ENCODE assay signal across 38 cellular contexts in genomic region chr5:35324201-35324600, GRCh38.
"Had no signal": no experiment of that assay in that cellular context is flagged by ENCODE, and none has a peak within 500 bp of the region (broad histone marks: within the 10 kb centered on the region; RNA-seq: fewer than 3 reads in every experiment).

No MANE protein-coding gene starts in this region.

- H3K4me1 ChIP-seq: ascending aorta, body of pancreas, breast epithelium had no signal

- ATAC-seq: activated naive CD4-positive, alpha-beta T cell treated with anti-CD3 and anti-CD28 coated beads, Interleukin-2, amount 50 U/mL, for 72 hours; activated naive CD8-positive, alpha-beta T cell treated with anti-CD3 and anti-CD28 coated beads, Interleukin-2, amount 50 U/mL, for 24 hours; activated T-cell treated with anti-CD3 and anti-CD28 coated beads, Interleukin-2, amount 50 U/mL, for 4 hours; activated T-cell treated with anti-CD3 and anti-CD28 coated beads, Interleukin-2, amount 50 U/mL, for 72 hours; activated T-helper 17 cell treated with anti-CD3 and anti-CD28 coated beads, Interleukin-2, amount 50 U/mL, for 72 hours; body of pancreas had no signal

- H3K27ac ChIP-seq: adrenal gland, ascending aorta, body of pancreas, brain microvascular endothelial cell, breast epithelium, cardiac muscle cell had no signal

- H3K4me3 Mint-ChIP-seq: activated naive CD4-positive, alpha-beta T cell treated with anti-CD3 and anti-CD28 coated beads for 36 hours; activated naive CD4-positive, alpha-beta T cell treated with anti-CD3 and anti-CD28 coated beads, Interleukin-2, amount 10 ng/mL, durations not matched to agents 7 days and 5 days; activated naive CD4-positive, alpha-beta T cell treated with anti-CD3 and anti-CD28 coated beads, Interleukin-2, amount 50 U/mL, for 24 hours; activated naive CD8-positive, alpha-beta T cell; activated naive CD8-positive, alpha-beta T cell treated with anti-CD3 and anti-CD28 coated beads for 36 hours; activated naive CD8-positive, alpha-beta T cell treated with anti-CD3 and anti-CD28 coated beads, Interleukin-2, amount 10 ng/mL, durations not matched to agents 7 days and 5 days; activated naive CD8-positive, alpha-beta T cell treated with anti-CD3 and anti-CD28 coated beads, Interleukin-2, amount 50 U/mL, for 24 hours; activated T-cell treated with anti-CD3 and anti-CD28 coated beads, Interleukin-2, amount 50 U/mL, for 24 hours; activated T-cell treated with anti-CD3 and anti-CD28 coated beads, Interleukin-2, amount 50 U/mL, for 4 hours; activated T-cell treated with anti-CD3 and anti-CD28 coated beads, Interleukin-2, amount 50 U/mL, for 72 hours; activated T-helper 1 cell treated with anti-CD3 and anti-CD28 coated beads, Interleukin-12 subunit alpha, Interleukin-12 subunit beta, Interleukin-2, Interleukin-4 antibody, amounts not matched to agents 30 ng/mL and 10 ng/mL and 1 ng/mL, durations not matched to agents 14 hours and 24 hours and 36 hours; activated T-helper 17 cell treated with anti-CD3 and anti-CD28 coated beads, Interleukin-2, amount 50 U/mL, for 72 hours; brain; central memory CD8-positive, alpha-beta T cell had no signal

- H3K9me3 Mint-ChIP-seq: activated naive CD4-positive, alpha-beta T cell treated with anti-CD3 and anti-CD28 coated beads for 36 hours; activated naive CD4-positive, alpha-beta T cell treated with anti-CD3 and anti-CD28 coated beads, Interleukin-2, amount 50 U/mL, for 24 hours; activated T-cell treated with anti-CD3 and anti-CD28 coated beads, Interleukin-2, amount 50 U/mL, for 24 hours; activated T-cell treated with anti-CD3 and anti-CD28 coated beads, Interleukin-2, amount 50 U/mL, for 4 hours; activated T-helper 1 cell treated with anti-CD3 and anti-CD28 coated beads, Interleukin-12 subunit alpha, Interleukin-12 subunit beta, Interleukin-2, Interleukin-4 antibody, amounts not matched to agents 30 ng/mL and 10 ng/mL and 1 ng/mL, durations not matched to agents 14 hours and 24 hours and 36 hours; activated T-helper 17 cell treated with anti-CD3 and anti-CD28 coated beads, Interleukin-2, amount 50 U/mL, for 72 hours; activated T-helper 2 cell treated with anti-CD3 and anti-CD28 coated beads, Interferon-gamma antibody, Interleukin-2, Interleukin-4, amounts not matched to agents 10 μg/mL and 5 μg/mL and 100 μg/mL, durations not matched to agents 14 hours and 24 hours and 36 hours; central memory CD8-positive, alpha-beta T cell had no signal

- H3K4me1 Mint-ChIP-seq: activated naive CD4-positive, alpha-beta T cell treated with anti-CD3 and anti-CD28 coated beads, Interleukin-2, amount 10 ng/mL, durations not matched to agents 7 days and 5 days; activated naive CD4-positive, alpha-beta T cell treated with anti-CD3 and anti-CD28 coated beads, Interleukin-2, amount 50 U/mL, for 24 hours; activated T-helper 17 cell treated with anti-CD3 and anti-CD28 coated beads, Interleukin-2, amount 50 U/mL, for 72 hours; central memory CD8-positive, alpha-beta T cell had no signal

- H3K9me3 ChIP-seq: adrenal gland, ascending aorta, body of pancreas, breast epithelium had no signal

- H3K36me3 ChIP-seq: adrenal gland, ascending aorta, brain microvascular endothelial cell, breast epithelium, cardiac muscle cell had no signal

- H3K36me3 Mint-ChIP-seq: activated naive CD4-positive, alpha-beta T cell treated with anti-CD3 and anti-CD28 coated beads, Interleukin-2, amount 10 ng/mL, durations not matched to agents 7 days and 5 days; activated naive CD4-positive, alpha-beta T cell treated with anti-CD3 and anti-CD28 coated beads, Interleukin-2, amount 50 U/mL, for 24 hours; activated naive CD8-positive, alpha-beta T cell; activated naive CD8-positive, alpha-beta T cell treated with anti-CD3 and anti-CD28 coated beads for 36 hours; activated naive CD8-positive, alpha-beta T cell treated with anti-CD3 and anti-CD28 coated beads, Interleukin-2, amount 10 ng/mL, durations not matched to agents 7 days and 5 days; brain had no signal

- H3K27me3 Mint-ChIP-seq: activated naive CD4-positive, alpha-beta T cell treated with anti-CD3 and anti-CD28 coated beads, Interleukin-2, amount 10 ng/mL, durations not matched to agents 7 days and 5 days had no signal

- H3K27me3 ChIP-seq: adrenal gland, ascending aorta, body of pancreas, brain microvascular endothelial cell, breast epithelium had no signal

- H3K4me3 ChIP-seq: adrenal gland, ascending aorta, body of pancreas, breast epithelium, cardiac muscle cell had no signal

- FAIRE-seq: astrocyte had no signal

- DNase-seq: activated effector memory CD4-positive, alpha-beta T cell treated with anti-CD3 and anti-CD28 coated beads, Interleukin-2, amount 50 U/mL, for 16 hours; activated effector memory CD4-positive, alpha-beta T cell treated with Interleukin-2 at 50 U/mL for 16 hours; activated gamma-delta T cell; activated gamma-delta T cell treated with Interleukin-2 at 50 U/mL for 16 hours; activated naive CD4-positive, alpha-beta T cell; activated naive CD4-positive, alpha-beta T cell treated with anti-CD3 and anti-CD28 coated beads for 36 hours; activated naive CD4-positive, alpha-beta T cell treated with anti-CD3 and anti-CD28 coated beads, Interleukin-2, amount 10 ng/mL, durations not matched to agents 7 days and 5 days; activated naive CD4-positive, alpha-beta T cell treated with anti-CD3 and anti-CD28 coated beads, Interleukin-2, amount 50 U/mL, for 16 hours; activated naive CD4-positive, alpha-beta T cell treated with Interleukin-2 at 50 U/mL for 16 hours; activated naive CD8-positive, alpha-beta T cell treated with anti-CD3 and anti-CD28 coated beads for 36 hours; activated naive CD8-positive, alpha-beta T cell treated with anti-CD3 and anti-CD28 coated beads, Interleukin-2, amount 10 ng/mL, durations not matched to agents 7 days and 5 days; activated naive CD8-positive, alpha-beta T cell treated with anti-CD3 and anti-CD28 coated beads, Interleukin-2, amount 50 U/mL, for 24 hours; activated T-cell treated with anti-CD3 and anti-CD28 coated beads, Interleukin-2, amount 50 U/mL, for 1 hour; activated T-cell treated with anti-CD3 and anti-CD28 coated beads, Interleukin-2, amount 50 U/mL, for 24 hours; activated T-cell treated with anti-CD3 and anti-CD28 coated beads, Interleukin-2, amount 50 U/mL, for 4 hours; activated T-cell treated with anti-CD3 and anti-CD28 coated beads, Interleukin-2, amount 50 U/mL, for 48 hours; activated T-cell treated with anti-CD3 and anti-CD28 coated beads, Interleukin-2, amount 50 U/mL, for 72 hours; adrenal gland; amniotic stem cell; amygdala; aorta; body of pancreas; brain microvascular endothelial cell; caudate nucleus; central memory CD4-positive, alpha-beta T cell; cerebellar nuclear complex had no signal

- H3K27ac Mint-ChIP-seq: activated naive CD4-positive, alpha-beta T cell treated with anti-CD3 and anti-CD28 coated beads for 36 hours; activated naive CD4-positive, alpha-beta T cell treated with anti-CD3 and anti-CD28 coated beads, Interleukin-2, amount 10 ng/mL, durations not matched to agents 7 days and 5 days; activated naive CD4-positive, alpha-beta T cell treated with anti-CD3 and anti-CD28 coated beads, Interleukin-2, amount 50 U/mL, for 24 hours; activated naive CD4-positive, alpha-beta T cell treated with anti-CD3 and anti-CD28 coated beads, Interleukin-2, amount 50 U/mL, for 72 hours; activated naive CD8-positive, alpha-beta T cell; activated naive CD8-positive, alpha-beta T cell treated with anti-CD3 and anti-CD28 coated beads for 36 hours; activated naive CD8-positive, alpha-beta T cell treated with anti-CD3 and anti-CD28 coated beads, Interleukin-2, amount 10 ng/mL, durations not matched to agents 7 days and 5 days; activated naive CD8-positive, alpha-beta T cell treated with anti-CD3 and anti-CD28 coated beads, Interleukin-2, amount 50 U/mL, for 24 hours; activated T-cell treated with anti-CD3 and anti-CD28 coated beads, Interleukin-2, amount 50 U/mL, for 24 hours; activated T-cell treated with anti-CD3 and anti-CD28 coated beads, Interleukin-2, amount 50 U/mL, for 72 hours; activated T-helper 1 cell treated with anti-CD3 and anti-CD28 coated beads, Interleukin-12 subunit alpha, Interleukin-12 subunit beta, Interleukin-2, Interleukin-4 antibody, amounts not matched to agents 30 ng/mL and 10 ng/mL and 1 ng/mL, durations not matched to agents 14 hours and 24 hours and 36 hours; activated T-helper 17 cell treated with anti-CD3 and anti-CD28 coated beads, Interleukin-2, amount 50 U/mL, for 72 hours; activated T-helper 2 cell treated with anti-CD3 and anti-CD28 coated beads, Interferon-gamma antibody, Interleukin-2, Interleukin-4, amounts not matched to agents 10 μg/mL and 5 μg/mL and 100 μg/mL, durations not matched to agents 14 hours and 24 hours and 36 hours; brain had no signal
